ENCODE assay signal across 7 cellular contexts in genomic region chr14:38850664-38851063, GRCh38.
"Had no signal": no experiment of that assay in that cellular context is flagged by ENCODE, and none has a peak within 500 bp of the region (broad histone marks: within the 10 kb centered on the region; RNA-seq: fewer than 3 reads in every experiment).

No MANE protein-coding gene starts in this region.

- H3K4me3 ChIP-seq: K562 had no signal

- FAIRE-seq: HTR-8/SVneo, K562 had no signal

- H3K4me2 ChIP-seq: KMS-11 had no signal

- H3K9ac ChIP-seq: KMS-11 had no signal

- DNase-seq: IMR-90, KBM-7, KG1 had no signal

- ATAC-seq: K562 had no signal

- H3K27ac ChIP-seq: HL-60, KMS-11 had no signal
